Comparison of ENCODE assay signal across 15 cellular contexts in genomic region chrX:9912341-9912740, GRCh38. TPM values are rescaled to one million over a fixed set of nuclear protein-coding genes. Genes with fewer than 3 reads are reported as not detected.
DNase-seq lines count a peak whose midpoint lies in the region; ATAC-seq, FAIRE-seq and TF ChIP-seq lines count a peak whose summit lies in the region.
"Had no signal": no experiment of that assay in that cellular context is flagged by ENCODE, and none has a peak within 500 bp of the region (broad histone marks: within the 10 kb centered on the region; RNA-seq: fewer than 3 reads in every experiment).

No MANE protein-coding gene starts in this region.

- H3K27ac ChIP-seq in RWPE1: peak overlapping the region; percentile 90
- peak overlapping the region; percentile 71 for H3K27ac ChIP-seq in smooth muscle cell (ENCODE audit: low read depth)
- H3K27ac ChIP-seq: coronary artery, ovary had no signal

- no peaks in the 10 kb centered on the region for H3K79me2 ChIP-seq in smooth muscle cell (ENCODE audit: low read depth)

- no peaks in the 10 kb centered on the region for H3K4me1 ChIP-seq in smooth muscle cell (ENCODE audit: low read depth)
- H3K4me1 ChIP-seq: tibial nerve had no signal

- H3K9ac ChIP-seq in smooth muscle cell (ENCODE audit: low read depth): no peak overlapping the region

- no peaks in the 10 kb centered on the region for H3F3A ChIP-seq in smooth muscle cell (ENCODE audit: low read depth)

- POLR2A ChIA-PET in RWPE1 (lab: Yijun Ruan, JAX; ENCODE audit: low non-redundant PET): no interaction called here

- H3K9me3 ChIP-seq in smooth muscle cell (replicated peaks; ENCODE audit: low read depth): no peaks in the 10 kb centered on the region
- H3K9me3 ChIP-seq: ovary, tibial nerve had no signal

- H3K4me2 ChIP-seq in smooth muscle cell: no peak overlapping the region

- WGBS in smooth muscle cell (ENCODE audit: low lambda C conversion rate): 69% methylated on average over 15 of the region's 15 CpGs

- no peak overlapping the region for H3K4me3 ChIP-seq in smooth muscle cell
- H3K4me3 ChIP-seq: coronary artery, ovary had no signal

- DNase-seq in NCI-H2029 treated with DMSO at 0.1 percent for 48 hours (lab: John Stamatoyannopoulos, UW) (peak; percentile 7), NCI-H2029 (lab: John Stamatoyannopoulos, UW) (no peak), RWPE1 (ENCODE audit: low spot score) (peak; percentile 29), fibroblast of peridontal ligament (ENCODE audit: extremely low read depth) (peak; percentile 26), smooth muscle cell (lab: John Stamatoyannopoulos, UW; ENCODE audit: unreplicated experiment) (no peak), Right ventricle myocardium inferior (ENCODE audit: missing footprints) (no peak), GM12892 (ENCODE audit: insufficient read length) (no peak)
- DNase-seq: 8988T; activated T-cell treated with anti-CD3 and anti-CD28 coated beads, Interleukin-2, amount 50 U/mL, for 24 hours; ovary; T1000 had no signal

- no peak for FAIRE-seq in GM12892 (lab: Jason Lieb, UNC)
- FAIRE-seq: GM19239 had no signal

- TF ChIP-seq CTCF in RWPE1 (conservative IDR thresholded peaks at IDR 0.05; ENCODE audit: low read depth) (no peak), smooth muscle cell (IDR thresholded peaks at IDR 0.05; ENCODE audit: borderline replicate concordance, insufficient read depth, poor library complexity, severe bottlenecking) (no peak)

- H2AFZ ChIP-seq in smooth muscle cell (ENCODE audit: low read depth): no peak overlapping the region

- CTCF ChIA-PET in RWPE1 (lab: Yijun Ruan, JAX): no interaction called here

- no peaks in the 10 kb centered on the region for H4K20me1 ChIP-seq in smooth muscle cell (ENCODE audit: low read depth)

- H3K27me3 ChIP-seq in smooth muscle cell (ENCODE audit: low read depth): no peaks in the 10 kb centered on the region
- H3K27me3 ChIP-seq: ovary had no signal

- no peak for ATAC-seq in Right ventricle myocardium inferior
- ATAC-seq in GM21529 (IDR thresholded peaks at IDR 0.05; ENCODE audit: unreplicated experiment): no peak

- intact Hi-C loops in Right ventricle myocardium inferior (cut with DNase I): no loop called here

- no peak for TF ChIP-seq POLR2A in GM12892 (IDR thresholded peaks at IDR 0.05; ENCODE audit: low read depth, low read length)

- no peaks in the 10 kb centered on the region for H3K36me3 ChIP-seq in smooth muscle cell (ENCODE audit: low read depth)
- H3K36me3 ChIP-seq: ovary, tibial nerve had no signal

RNA-seq across cellular contexts. Expression of gene CLDN34, which starts 54.8 kb away (rescaled TPM):
- 1.0 TPM in 1 of 2 replicates, not detected in the other for total RNA-seq in smooth muscle cell
- not detected in 2 replicates for polyA plus RNA-seq in smooth muscle cell
- not detected for total RNA-seq in Right ventricle myocardium inferior
- polyA plus RNA-seq in GM12892 (2012; ENCODE audit: missing spikeins): not detected
- total RNA-seq: tibial nerve had no signal

Comparison
In these comparisons a context has a peak if more than half of its experiments do, and no peak if none do; other contexts are left out.
1. DNase-seq: peak in NCI-H2029 treated with DMSO at 0.1 percent for 48 hours (single experiment), RWPE1 (single experiment) and fibroblast of peridontal ligament (single experiment); none in NCI-H2029 (single experiment), smooth muscle cell (single experiment), Right ventricle myocardium inferior (single experiment) and GM12892 (single experiment).